ENCODE assay signal across 18 cellular contexts in the genomic region with DNA sequence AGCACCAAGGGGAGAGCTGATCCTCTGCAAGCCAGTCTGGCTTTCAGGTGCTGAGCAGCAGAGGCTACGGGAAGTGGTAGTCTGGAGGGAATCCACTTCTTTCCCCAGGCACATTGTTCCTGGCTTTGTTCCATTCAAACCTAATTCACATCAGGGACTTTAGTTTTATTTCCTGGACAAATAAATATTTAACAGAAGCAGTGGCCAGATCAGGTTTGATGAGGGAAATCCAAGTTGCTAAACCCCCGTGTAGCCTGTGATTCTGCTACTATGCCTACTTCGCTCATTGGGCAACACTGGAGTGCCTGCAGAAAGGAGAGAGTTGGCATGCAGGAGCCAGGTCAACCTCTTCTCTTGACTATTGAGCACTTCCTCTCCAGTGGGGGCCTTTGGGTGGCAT. TPM values are rescaled to one million over a fixed set of nuclear protein-coding genes. Genes with fewer than 3 reads are reported as not detected.
DNase-seq lines count a peak whose midpoint lies in the region; ATAC-seq, FAIRE-seq and TF ChIP-seq lines count a peak whose summit lies in the region.
"Had no signal": no experiment of that assay in that cellular context is flagged by ENCODE, and none has a peak within 500 bp of the region (broad histone marks: within the 10 kb centered on the region; RNA-seq: fewer than 3 reads in every experiment).

No MANE protein-coding gene starts in this region.

- no peak for TF ChIP-seq EP300 in upper lobe of left lung (IDR thresholded peaks at IDR 0.05)

- H3K36me3 Mint-ChIP-seq in T-cell, result peaks cover 6% of the 10 kb centered on the region
- H3K36me3 Mint-ChIP-seq: CD8-positive, alpha-beta T cell had no signal

- H3K27me3 Mint-ChIP-seq in T-cell, result peaks cover 6 to 18% of the 10 kb centered on the region in 2 donors

- peaks cover 4 to 19% (median 9%) of the 10 kb centered on the region in 3 donors for H3K9me3 Mint-ChIP-seq in T-cell

- H3K4me1 ChIP-seq in lung (ENCODE audit: control insufficient read depth in 2 of 2, insufficient read depth in 2 of 2, low read length in 2 of 2), result peaks cover 1 to 4% of the 10 kb centered on the region in 2 donors
- H3K4me1 ChIP-seq in upper lobe of left lung, result peaks cover 0 to 29% (median 11%) of the 10 kb centered on the region in 4 donors
- no peaks in the 10 kb centered on the region for H3K4me1 ChIP-seq in small intestine (ENCODE audit: control insufficient read depth in 2 of 2, insufficient read depth in 1 of 2, low read depth in 1 of 2, low read length in 1 of 2)
- H3K4me1 ChIP-seq: BE2C had no signal

- FAIRE-seq in small intestine (lab: Jason Lieb, UNC), result no peak
- FAIRE-seq: A204.1, GM12892, GM19239 had no signal

- H3K27me3 ChIP-seq in lung (ENCODE audit: control insufficient read depth, insufficient read depth), result no peaks in the 10 kb centered on the region
- H3K27me3 ChIP-seq in upper lobe of left lung, result no peaks in the 10 kb centered on the region
- H3K27me3 ChIP-seq in small intestine (ENCODE audit: control insufficient read depth in 2 of 2, insufficient read depth in 2 of 2, low read length in 2 of 2), result no peaks in the 10 kb centered on the region
- H3K27me3 ChIP-seq: BE2C had no signal

- no peak overlapping the region for H3K27ac Mint-ChIP-seq in T-cell
- H3K27ac Mint-ChIP-seq: CD14-positive monocyte; CD8-positive, alpha-beta T cell; H9 had no signal

- TF ChIP-seq POLR2A in upper lobe of left lung (IDR thresholded peaks at IDR 0.05), result no peak

- DNase-seq in LNCaP clone FGC (ENCODE audit: low read depth) (peak; percentile 43), left lobe of liver (ENCODE audit: low spot score) (no peak), lung (ENCODE audit: low spot score) (peak; percentile 51), upper lobe of left lung (peak in 1 of 2 donors; percentile 75), T-cell (no peak), small intestine (no peak), hippocampal formation (lab: John Stamatoyannopoulos, UW) (no peak)
- DNase-seq: BE2C; CD8-positive, alpha-beta T cell; COR-L47; DND-41; GDM1; GOT3; H9 had no signal

- H3K4me3 ChIP-seq in LNCaP clone FGC (ENCODE audit: low read depth, low read length) (no peak overlapping the region), lung (no peak overlapping the region), upper lobe of left lung (no peak overlapping the region), small intestine (ENCODE audit: low read depth in 1 of 2, low read length in 2 of 2) (no peak overlapping the region)

- CTCF ChIA-PET in T-cell (lab: Charles Lee), result no interaction called here

- no peaks in the 10 kb centered on the region for H3K4me1 Mint-ChIP-seq in T-cell
- H3K4me1 Mint-ChIP-seq: H9 had no signal

- no peaks in the 10 kb centered on the region for H3K9me3 ChIP-seq in lung (ENCODE audit: control insufficient read depth in 2 of 2, insufficient read depth in 1 of 2, low read length in 1 of 2)
- peaks cover 0 to 6% (median 0%) of the 10 kb centered on the region in 4 donors for H3K9me3 ChIP-seq in upper lobe of left lung
- H3K9me3 ChIP-seq in small intestine (ENCODE audit: control insufficient read depth, low read depth), result no peaks in the 10 kb centered on the region
- H3K9me3 ChIP-seq: BE2C had no signal

- peak overlapping the region in 1 of 2 donors; percentile 68 for H3K27ac ChIP-seq in lung (ENCODE audit: low read depth in 1 of 2, low read length in 1 of 2)
- H3K27ac ChIP-seq in upper lobe of left lung, result peak overlapping the region in 3 of 4 donors; percentile 15 to 54 (median 40)
- H3K27ac ChIP-seq in small intestine (ENCODE audit: low read depth in 1 of 2, low read length in 1 of 2), result no peak overlapping the region

- no peaks in the 10 kb centered on the region for H3K36me3 ChIP-seq in lung (ENCODE audit: control insufficient read depth in 2 of 2, insufficient read depth in 2 of 2, low read length in 2 of 2)
- no peaks in the 10 kb centered on the region for H3K36me3 ChIP-seq in upper lobe of left lung
- H3K36me3 ChIP-seq in small intestine (ENCODE audit: control insufficient read depth in 2 of 2, insufficient read depth in 2 of 2, low read length in 2 of 2), result no peaks in the 10 kb centered on the region
- H3K36me3 ChIP-seq: BE2C had no signal

- ATAC-seq in left lobe of liver, result peak; percentile 90
- ATAC-seq in lung (ENCODE audit: insufficient read depth, low FRiP score), result no peak
- peak; percentile 50 to 72 for ATAC-seq in upper lobe of left lung (ENCODE audit: low FRiP score in 2 of 2)
- ATAC-seq in T-cell (replicated peaks in 1 of 4), result no peak
- ATAC-seq: CD8-positive, alpha-beta T cell had no signal

- TF ChIP-seq CTCF in LNCaP clone FGC (IDR thresholded peaks at IDR 0.05; ENCODE audit: control insufficient read depth, extremely low read depth, insufficient read depth) (no peak), lung (IDR thresholded peaks at IDR 0.05; ENCODE audit: control extremely low read depth, extremely low read depth) (no peak), upper lobe of left lung (IDR thresholded peaks at IDR 0.05) (no peak)

- 63 to 69% methylated on average over 3 of the region's 3 CpGs for WGBS in lung, 2 donors
- WGBS in upper lobe of left lung, 2 donors, result 59 to 74% methylated on average over 3 of the region's 3 CpGs
- 62 to 78% (median 69%) methylated on average over 3 of the region's 3 CpGs for WGBS in small intestine, 3 donors

- no peak overlapping the region for H3K4me3 Mint-ChIP-seq in T-cell
- H3K4me3 Mint-ChIP-seq: CD14-positive monocyte; CD8-positive, alpha-beta T cell; H9 had no signal

- POLR2A ChIA-PET in T-cell (lab: Charles Lee), result no interaction called here

RNA-seq across cellular contexts. Expression of a gene that starts 13.8 kb away (rescaled TPM):
- 18.3 TPM for total RNA-seq in left lobe of liver
- total RNA-seq in lung, result 10 to 100 TPM in 1 of 2 donors, 1 to 10 TPM in 1; 4.8 to 14.8 TPM
- 1 to 10 TPM; 1.5 to 8.9 TPM for polyA plus RNA-seq in lung
- total RNA-seq in upper lobe of left lung, result 10 to 100 TPM in 2 of 6 donors, 1 to 10 TPM in 4; 3.6 to 14.2 (median 5.7) TPM
- total RNA-seq in T-cell, result 1 to 10 TPM in 3 of 5 donors, under 1 TPM in 2; 0.26 to 2.2 (median 1.0) TPM
- polyA plus RNA-seq in small intestine, result 1 to 10 TPM; 4.9 to 9.5 (median 8.3) TPM
- total RNA-seq: CD8-positive, alpha-beta T cell had no signal

RNA-seq across cellular contexts. Expression of a gene that starts 41.2 kb away (rescaled TPM):
- total RNA-seq in left lobe of liver, result 3.3 TPM
- total RNA-seq in lung, result 10 to 100 TPM in 1 of 2 donors, 1 to 10 TPM in 1; 6.3 to 10.7 TPM
- polyA plus RNA-seq in lung, result 1 to 10 TPM; 4.4 to 7.6 TPM
- total RNA-seq in upper lobe of left lung, result 10 to 100 TPM in 2 of 6 donors, 1 to 10 TPM in 4; 4.0 to 17.5 (median 6.5) TPM
- under 1 TPM in 1 of 5 donors, not detected in 4; 0.19 TPM for total RNA-seq in T-cell
- 1 to 10 TPM; 1.8 to 7.6 (median 3.0) TPM for polyA plus RNA-seq in small intestine
- polyA plus RNA-seq: CD14-positive monocyte had no signal

Comparison
In these comparisons a context has a peak if more than half of its experiments do, and no peak if none do; other contexts are left out.
1. DNase-seq: peak in LNCaP clone FGC (single experiment) and lung (single experiment); none in left lobe of liver (single experiment), T-cell (0 of 34), small intestine (single experiment) and hippocampal formation (0 of 2).
2. ATAC-seq: peak in left lobe of liver (single experiment) and upper lobe of left lung (2 of 2); none in lung (single experiment) and T-cell (0 of 4).
3. H3K27ac ChIP-seq: peak in upper lobe of left lung (3 of 4); none in small intestine (0 of 2).